Comparison of ENCODE assay signal across 1 cellular context in genomic region chr2:101341421-101341820, GRCh38.
TF ChIP-seq lines count a peak whose summit lies in the region.

No MANE protein-coding gene starts in this region.

TF ChIP-seq in IMR-90, 13 proteins besides CTCF, POLR2A, EP300 and RAD21:
- no peak for TF ChIP-seq BHLHE40 (IDR thresholded peaks at IDR 0.05; ENCODE audit: low read depth, low read length)
- TF ChIP-seq RFX5 (IDR thresholded peaks at IDR 0.05; ENCODE audit: low read depth, low read length), result no peak
